ENCODE assay signal across 21 cellular contexts in genomic region chr3:25246921-25247320, GRCh38.
"Had no signal": no experiment of that assay in that cellular context is flagged by ENCODE, and none has a peak within 500 bp of the region (broad histone marks: within the 10 kb centered on the region; RNA-seq: fewer than 3 reads in every experiment).

No MANE protein-coding gene starts in this region.

- DNase-seq: activated CD4-positive, alpha-beta memory T cell treated with anti-CD3 and anti-CD28 coated beads for 36 hours; activated CD4-positive, alpha-beta T cell treated with anti-CD3 and anti-CD28 coated beads for 48 hours; activated CD8-positive, alpha-beta memory T cell treated with anti-CD3 and anti-CD28 coated beads, Interleukin-2, amount 50 U/mL, for 4 hours; activated effector memory CD4-positive, alpha-beta T cell treated with anti-CD3 and anti-CD28 coated beads, Interleukin-2, amount 50 U/mL, for 16 hours; activated naive CD4-positive, alpha-beta T cell treated with anti-CD3 and anti-CD28 coated beads for 36 hours; activated naive CD8-positive, alpha-beta T cell treated with anti-CD3 and anti-CD28 coated beads for 36 hours; activated T-cell treated with anti-CD3 and anti-CD28 coated beads, Interleukin-2, amount 50 U/mL, for 1 hour; adrenal gland; cerebellar nuclear complex; colonic mucosa; effector CD8-positive, alpha-beta T cell; kidney; naive thymus-derived CD8-positive, alpha-beta T cell; stimulated activated CD4-positive, alpha-beta T cell treated with anti-CD3 and anti-CD28 coated beads, Interleukin-1b, Interleukin-23, amount 100 ng/mL, for 48 hours; stimulated activated CD4-positive, alpha-beta T cell treated with anti-CD3 and anti-CD28 coated beads, Interleukin-4, amount 100 ng/mL, for 4 hours; stimulated activated CD8-positive, alpha-beta memory T cell treated with anti-CD3 and anti-CD28 coated beads, Interleukin-4, amount 100 ng/mL, for 48 hours; stimulated activated naive CD8-positive, alpha-beta T cell treated with anti-CD3 and anti-CD28 coated beads, Interleukin-15, amount 100 ng/mL, for 72 hours; substantia nigra had no signal

- ATAC-seq: activated CD4-positive, CD25-positive, alpha-beta regulatory T cell treated with anti-CD3 and anti-CD28 coated beads, Interleukin-2, amount 50 U/mL, for 24 hours; gastroesophageal sphincter; naive thymus-derived CD8-positive, alpha-beta T cell; stimulated activated memory B cell treated with anti-CD40 and anti-IgM and Interleukin-4, amounts not matched to agents 10 μg/mL and 1 μg/mL and 100 μg/mL, for 72 hours; stimulated activated naive CD8-positive, alpha-beta T cell treated with anti-CD3 and anti-CD28 coated beads, Interleukin-15, amount 100 ng/mL, for 72 hours had no signal
